11 cellular contexts compared by ENCODE assay signal in genomic region chr7:50312589-50313162, GRCh38. TPM values are rescaled to one million over a fixed set of nuclear protein-coding genes. Genes with fewer than 3 reads are reported as not detected.
DNase-seq lines count a peak whose midpoint lies in the region; ATAC-seq, FAIRE-seq and TF ChIP-seq lines count a peak whose summit lies in the region.
"Had no signal": no experiment of that assay in that cellular context is flagged by ENCODE, and none has a peak within 500 bp of the region (broad histone marks: within the 10 kb centered on the region; RNA-seq: fewer than 3 reads in every experiment).

No MANE protein-coding gene starts in this region.

- H3K36me3 ChIP-seq in mammary epithelial cell (ENCODE audit: insufficient read depth, low read length) (no peaks in the 10 kb centered on the region), gastroesophageal sphincter (no peaks in the 10 kb centered on the region)

- TF ChIP-seq CTCF in NB4 (IDR thresholded peaks at IDR 0.05; ENCODE audit: low read depth, low read length) (no peak), mammary epithelial cell (conservative IDR thresholded peaks at IDR 0.05 in 1 of 2, IDR thresholded peaks at IDR 0.05 in 1 of 2; ENCODE audit: extremely low read depth in 1 of 2, insufficient read depth in 1 of 2, low read depth in 1 of 2, low read length in 2 of 2) (no peak), gastroesophageal sphincter (IDR thresholded peaks at IDR 0.05) (no peak)

- no peaks in the 10 kb centered on the region for H3K79me2 ChIP-seq in mammary epithelial cell (ENCODE audit: insufficient read depth, low read length)

- H3K4me1 ChIP-seq in mammary epithelial cell (ENCODE audit: insufficient read depth, low read length), result no peaks in the 10 kb centered on the region
- no peaks in the 10 kb centered on the region for H3K4me1 ChIP-seq in gastroesophageal sphincter

- H3K27ac ChIP-seq in skin epidermis (peak overlapping the region in 15 of 21 experiments; percentile 4 to 96 (median 75)), mammary epithelial cell (ENCODE audit: insufficient read depth, low read depth, low read length) (no peak overlapping the region), gastroesophageal sphincter (no peak overlapping the region)

- no peaks in the 10 kb centered on the region for H3K36me3 Mint-ChIP-seq in activated T-helper 17 cell treated with anti-CD3 and anti-CD28 coated beads, Interleukin-2, amount 50 U/mL, for 72 hours (ENCODE audit: low read depth)

- no peak overlapping the region for H2AFZ ChIP-seq in mammary epithelial cell (ENCODE audit: low read depth, low read length)

- TF ChIP-seq EP300 in gastroesophageal sphincter (IDR thresholded peaks at IDR 0.05), result no peak

- H3K27ac Mint-ChIP-seq in activated T-helper 17 cell treated with anti-CD3 and anti-CD28 coated beads, Interleukin-2, amount 50 U/mL, for 72 hours, result peak overlapping the region; percentile 93

- TF ChIP-seq POLR2A in GM12892 (IDR thresholded peaks at IDR 0.05; ENCODE audit: low read depth, low read length) (no peak), NB4 (IDR thresholded peaks at IDR 0.05; ENCODE audit: extremely low read depth, insufficient read length) (no peak), gastroesophageal sphincter (IDR thresholded peaks at IDR 0.05) (no peak)

- dilution Hi-C loops in mammary epithelial cell (cut with HindIII; ENCODE audit: low sequenced_read_pairs), result no loop called here

- BruUV-seq in mammary epithelial cell (replicated peaks; lab: Mats Ljungman, UMichigan), result no TSS peak

- DNase-seq in GM12892 (ENCODE audit: insufficient read length), result no peak
- peak; percentile 80 for DNase-seq in NB4 (ENCODE audit: low read depth)
- DNase-seq in mammary epithelial cell, result no peak
- DNase-seq: mucosa of descending colon, Right ventricle myocardium superior had no signal

- no peaks in the 10 kb centered on the region for H3K9me3 ChIP-seq in mammary epithelial cell (replicated peaks; ENCODE audit: insufficient read depth, low read length)
- H3K9me3 ChIP-seq in gastroesophageal sphincter, result no peaks in the 10 kb centered on the region
- H3K9me3 ChIP-seq: mucosa of descending colon had no signal

- in situ Hi-C loops in mammary epithelial cell (cut with MboI; ENCODE audit: low sequenced_read_pairs in 2 of 2), result no loop called here

- FAIRE-seq in GM12892 (lab: Jason Lieb, UNC), result peak; percentile 48
- FAIRE-seq: endothelial cell of umbilical vein had no signal

- H3K4me1 Mint-ChIP-seq in activated T-helper 17 cell treated with anti-CD3 and anti-CD28 coated beads, Interleukin-2, amount 50 U/mL, for 72 hours, result peaks cover 29% of the 10 kb centered on the region

- no peaks in the 10 kb centered on the region for H4K20me1 ChIP-seq in mammary epithelial cell (ENCODE audit: insufficient read depth, low read length)

- CTCF ChIA-PET in mammary epithelial cell (lab: Charles Lee; ENCODE audit: low non-redundant PET), result no interaction called here

- no peak overlapping the region for H3K4me2 ChIP-seq in mammary epithelial cell (ENCODE audit: insufficient read depth, low read depth, low read length)

- no peak for ATAC-seq in activated T-helper 17 cell treated with anti-CD3 and anti-CD28 coated beads, Interleukin-2, amount 50 U/mL, for 72 hours (replicated peaks)
- ATAC-seq in GM21825 (IDR thresholded peaks at IDR 0.05; ENCODE audit: unreplicated experiment) (no peak), HG03159 (IDR thresholded peaks at IDR 0.05; ENCODE audit: unreplicated experiment) (no peak), gastroesophageal sphincter (no peak)

- peak overlapping the region; percentile 84 for H3K4me3 ChIP-seq in NB4 (ENCODE audit: low read depth, low read length)
- no peak overlapping the region for H3K4me3 ChIP-seq in skin epidermis
- no peak overlapping the region for H3K4me3 ChIP-seq in mammary epithelial cell (replicated peaks in 1 of 3; ENCODE audit: insufficient read depth in 1 of 3, low read depth in 2 of 3, low read length in 3 of 3)
- H3K4me3 ChIP-seq in gastroesophageal sphincter, result no peak overlapping the region
- H3K4me3 ChIP-seq: mucosa of descending colon had no signal

- no peak overlapping the region for H3K9ac ChIP-seq in mammary epithelial cell (ENCODE audit: insufficient read depth, low read length)

- 91% methylated on average over 4 of the region's 4 CpGs for WGBS in mammary epithelial cell (ENCODE audit: low coverage, missing lambda C conversion rate)
- 53 to 66% methylated on average over 4 of the region's 4 CpGs for WGBS in gastroesophageal sphincter (ENCODE audit: low coverage in 1 of 2), 2 donors

- no peaks in the 10 kb centered on the region for H3K27me3 Mint-ChIP-seq in activated T-helper 17 cell treated with anti-CD3 and anti-CD28 coated beads, Interleukin-2, amount 50 U/mL, for 72 hours

- intact Hi-C loops in mammary epithelial cell (cut with micrococcal nuclease), result no loop called here

- H3K27me3 ChIP-seq in mammary epithelial cell (ENCODE audit: insufficient read depth, low read length), result peaks cover 5% of the 10 kb centered on the region
- peaks cover 49% of the 10 kb centered on the region for H3K27me3 ChIP-seq in gastroesophageal sphincter

- H3K9me3 Mint-ChIP-seq in activated T-helper 17 cell treated with anti-CD3 and anti-CD28 coated beads, Interleukin-2, amount 50 U/mL, for 72 hours, result no peaks in the 10 kb centered on the region

- peak overlapping the region; percentile 98 for H3K4me3 Mint-ChIP-seq in activated T-helper 17 cell treated with anti-CD3 and anti-CD28 coated beads, Interleukin-2, amount 50 U/mL, for 72 hours

RNA-seq across cellular contexts. Expression of gene IKZF1, which starts 8.2 kb away (rescaled TPM):
- 25.1 TPM for polyA plus RNA-seq in GM12892 (2012; ENCODE audit: missing spikeins)
- total RNA-seq in activated T-helper 17 cell treated with anti-CD3 and anti-CD28 coated beads, Interleukin-2, amount 50 U/mL, for 72 hours, result 100 to 1,000 TPM; 253 to 343 TPM
- not detected for total RNA-seq in mammary epithelial cell
- 0.01 TPM for polyA plus RNA-seq in mammary epithelial cell
- not detected for polyA minus RNA-seq in mammary epithelial cell
- 10 to 100 TPM in 1 of 4 donors, 1 to 10 TPM in 3; 2.5 to 14.1 (median 5.9) TPM for total RNA-seq in gastroesophageal sphincter

Comparison
In these comparisons a context has a peak if more than half of its experiments do, and no peak if none do; other contexts are left out.
1. H3K27ac ChIP-seq: peak in skin epidermis (15 of 21); none in mammary epithelial cell (single experiment) and gastroesophageal sphincter (0 of 4).
2. RNA of gene IKZF1, which starts 8.2 kb away (total RNA-seq): 253 to 343 TPM in activated T-helper 17 cell treated with anti-CD3 and anti-CD28 coated beads, Interleukin-2, amount 50 U/mL, for 72 hours; 2.5 to 14.1 TPM in gastroesophageal sphincter and not detected in mammary epithelial cell; every median in the first group is over 10 times any median in the second.